ENCODE assay signal across 9 cellular contexts in genomic region chr11:16986434-16987204, GRCh38. TPM values are rescaled to one million over a fixed set of nuclear protein-coding genes. Genes with fewer than 3 reads are reported as not detected.
DNase-seq lines count a peak whose midpoint lies in the region; ATAC-seq and TF ChIP-seq lines count a peak whose summit lies in the region.
"Had no signal": no experiment of that assay in that cellular context is flagged by ENCODE, and none has a peak within 500 bp of the region (broad histone marks: within the 10 kb centered on the region; RNA-seq: fewer than 3 reads in every experiment).

No MANE protein-coding gene starts in this region.

- H3K36me3 ChIP-seq in MM.1S (replicated peaks; ENCODE audit: insufficient read depth, low read length): 0 out of 2 replicates have a peak, but pooled peaks cover 2% of the 10 kb centered on the region
- no peaks in the 10 kb centered on the region for H3K36me3 ChIP-seq in muscle layer of duodenum (ENCODE audit: control insufficient read depth in 1 of 2, insufficient read depth in 2 of 2, low read length in 2 of 2)
- H3K36me3 ChIP-seq: neutrophil had no signal

- H3F3A ChIP-seq in MM.1S (ENCODE audit: insufficient read depth, low read length): peaks cover 49% of the 10 kb centered on the region

- peak overlapping the region; percentile 21 for H3K9ac ChIP-seq in MM.1S (ENCODE audit: low read length)

- H3K27me3 ChIP-seq in MM.1S (replicated peaks; ENCODE audit: insufficient read depth, low read length) (no peaks in the 10 kb centered on the region), muscle layer of duodenum (ENCODE audit: low read depth, low read length) (no peaks in the 10 kb centered on the region)
- H3K27me3 ChIP-seq: neutrophil had no signal

- peak; percentile 93 for ATAC-seq in GM18508 (IDR thresholded peaks at IDR 0.05; ENCODE audit: insufficient read depth, unreplicated experiment)
- ATAC-seq in GM21825 (IDR thresholded peaks at IDR 0.05; ENCODE audit: unreplicated experiment): peak; percentile 98

- no peaks in the 10 kb centered on the region for H3K9me2 ChIP-seq in MM.1S (replicated peaks; ENCODE audit: insufficient read depth, low read length)

- no peaks in the 10 kb centered on the region for H3K9me3 ChIP-seq in MM.1S (replicated peaks; ENCODE audit: insufficient read depth, low read length)
- no peaks in the 10 kb centered on the region for H3K9me3 ChIP-seq in muscle layer of duodenum (ENCODE audit: control insufficient read depth in 1 of 2, low read length in 2 of 2)
- H3K9me3 ChIP-seq: neutrophil had no signal

- no peak overlapping the region for H2AFZ ChIP-seq in MM.1S (ENCODE audit: low read length)

- peak overlapping the region; percentile 65 for H3K4me2 ChIP-seq in MM.1S (ENCODE audit: low read depth, low read length)

- no peak for TF ChIP-seq CTCF in MM.1S (IDR thresholded peaks at IDR 0.05; ENCODE audit: low read length)

- H3K4me1 ChIP-seq in MM.1S (ENCODE audit: low read length): peaks cover 71% of the 10 kb centered on the region
- peaks cover 0 to 5% of the 10 kb centered on the region in 2 donors for H3K4me1 ChIP-seq in muscle layer of duodenum (ENCODE audit: control insufficient read depth in 1 of 2, insufficient read depth in 2 of 2, low read length in 2 of 2)

- peak; percentile 94 for DNase-seq in MM.1S
- peak; percentile 7 to 14 for DNase-seq in activated T-helper 1 cell treated with anti-CD3 and anti-CD28 coated beads, Interleukin-2, amount 50 U/mL, for 16 hours (ENCODE audit: low read depth in 1 of 2, low spot score in 1 of 2)
- peak; percentile 89 for DNase-seq in ureter (ENCODE audit: low spot score)
- DNase-seq in epidermal melanocyte (ENCODE audit: insufficient read length, low spot score): no peak
- DNase-seq in NCI-H446 treated with DMSO at 0.1 percent for 48 hours (lab: John Stamatoyannopoulos, UW): no peak

- H3K4me3 ChIP-seq in MM.1S (ENCODE audit: low read length) (0 out of 2 replicates have a peak overlapping the region, but pooled peaks have one; percentile 4), muscle layer of duodenum (ENCODE audit: low read depth in 1 of 2, low read length in 2 of 2) (no peak overlapping the region)

- peaks cover 82% of the 10 kb centered on the region for H3K79me2 ChIP-seq in MM.1S (ENCODE audit: low read length)

- peak overlapping the region; percentile 74 for H3K27ac ChIP-seq in MM.1S (ENCODE audit: low read length)
- H3K27ac ChIP-seq in muscle layer of duodenum (ENCODE audit: low read length): peak overlapping the region; percentile 45
- H3K27ac ChIP-seq: neutrophil had no signal

- no peaks in the 10 kb centered on the region for H4K20me1 ChIP-seq in MM.1S (ENCODE audit: insufficient read depth, low read length)

RNA-seq across cellular contexts. Expression of gene PLEKHA7, which starts 27.6 kb away (rescaled TPM):
- total RNA-seq in ureter: 94.4 TPM

Comparison
In these comparisons a context has a peak if more than half of its experiments do, and no peak if none do; other contexts are left out.
1. DNase-seq: peak in MM.1S (single experiment), activated T-helper 1 cell treated with anti-CD3 and anti-CD28 coated beads, Interleukin-2, amount 50 U/mL, for 16 hours (2 of 2) and ureter (single experiment); none in epidermal melanocyte (single experiment) and NCI-H446 treated with DMSO at 0.1 percent for 48 hours (single experiment).